Comparison of ENCODE assay signal across 8 cellular contexts in genomic region chr7:120951309-120951706, GRCh38. TPM values are rescaled to one million over a fixed set of nuclear protein-coding genes. Genes with fewer than 3 reads are reported as not detected.
DNase-seq lines count a peak whose midpoint lies in the region; ATAC-seq and TF ChIP-seq lines count a peak whose summit lies in the region.

No MANE protein-coding gene starts in this region.

- WGBS in prostate gland: 7% methylated on average over 8 of the region's 8 CpGs

- H3K79me2 ChIP-seq in fibroblast of lung (ENCODE audit: control insufficient read depth, insufficient read depth, low read length): peaks cover 11% of the 10 kb centered on the region

- H3K27me3 ChIP-seq in fibroblast of lung (ENCODE audit: control insufficient read depth, insufficient read depth, low read length) (no peaks in the 10 kb centered on the region), prostate gland (replicated peaks; ENCODE audit: insufficient read depth) (no peaks in the 10 kb centered on the region)

- no peaks in the 10 kb centered on the region for H4K20me1 ChIP-seq in fibroblast of lung (ENCODE audit: control insufficient read depth, extremely low read depth, insufficient read depth, low read length)

- H3K9me3 ChIP-seq in ES-I3 (ENCODE audit: control insufficient read depth, insufficient read depth, low read length): no peaks in the 10 kb centered on the region
- H3K9me3 ChIP-seq in SK-N-MC (ENCODE audit: low read depth, low read length): no peaks in the 10 kb centered on the region
- H3K9me3 ChIP-seq in fibroblast of lung (ENCODE audit: control insufficient read depth, insufficient read depth, low read depth, low read length): no peaks in the 10 kb centered on the region
- H3K9me3 ChIP-seq in prostate gland: no peaks in the 10 kb centered on the region

- no peaks in the 10 kb centered on the region for H3K36me3 ChIP-seq in ES-I3 (ENCODE audit: insufficient read depth, low read length)
- H3K36me3 ChIP-seq in SK-N-MC (ENCODE audit: insufficient read depth, low read length): peaks cover 40% of the 10 kb centered on the region
- peaks cover 3% of the 10 kb centered on the region for H3K36me3 ChIP-seq in fibroblast of lung (ENCODE audit: control insufficient read depth, insufficient read depth, low read length)
- H3K36me3 ChIP-seq in prostate gland: no peaks in the 10 kb centered on the region

- H3K4me3 ChIP-seq in SK-N-MC (peak overlapping the region; percentile 98), fibroblast of lung (replicated peaks in 1 of 4; ENCODE audit: control extremely low read depth in 1 of 4, insufficient read depth in 1 of 4, low read depth in 3 of 4, low read length in 4 of 4) (peak overlapping the region; percentile 76 to 92 (median 82)), prostate gland (peak overlapping the region; percentile 58 to 62)

- intact Hi-C loops in prostate gland (cut with DNase I): no loop called here

- ATAC-seq in HG03097 (IDR thresholded peaks at IDR 0.05; ENCODE audit: low FRiP score, unreplicated experiment): no peak
- no peak for ATAC-seq in HG02938 (IDR thresholded peaks at IDR 0.05; ENCODE audit: unreplicated experiment)

- H3K27ac ChIP-seq in SK-N-MC: no peak overlapping the region
- peak overlapping the region; percentile 99 for H3K27ac ChIP-seq in fibroblast of lung (ENCODE audit: insufficient read depth, low read length)
- peak overlapping the region; percentile 98 to 99 for H3K27ac ChIP-seq in prostate gland

- TF ChIP-seq POLR2A in prostate gland (IDR thresholded peaks at IDR 0.05): no peak

- H3K9ac ChIP-seq in ES-I3 (ENCODE audit: low read depth, low read length) (peak overlapping the region; percentile 82; the same call in 1 of the 2 replicates), SK-N-MC (ENCODE audit: insufficient read length) (peak overlapping the region; percentile 100), fibroblast of lung (ENCODE audit: insufficient read depth, low read length) (peak overlapping the region; percentile 100)

- TF ChIP-seq CTCF in fibroblast of lung (conservative IDR thresholded peaks at IDR 0.05 in 1 of 2, IDR thresholded peaks at IDR 0.05 in 1 of 2; ENCODE audit: low read depth in 1 of 2, low read length in 2 of 2) (no peak), prostate gland (IDR thresholded peaks at IDR 0.05) (no peak)

- H3K4me1 ChIP-seq in ES-I3 (ENCODE audit: insufficient read depth, low read length) (no peaks in the 10 kb centered on the region), fibroblast of lung (ENCODE audit: control insufficient read depth, extremely low read depth, insufficient read depth, low read length) (peaks cover 3% of the 10 kb centered on the region), prostate gland (replicated peaks) (no peaks in the 10 kb centered on the region)

- peak overlapping the region; percentile 89 for H3K4me2 ChIP-seq in fibroblast of lung (ENCODE audit: extremely low read depth, insufficient read depth, low read length)

- no peak for DNase-seq in SK-N-MC (ENCODE audit: low read depth, low spot score)
- DNase-seq in fibroblast of lung (ENCODE audit: low read depth in 2 of 2): no peak
- no peak for DNase-seq in prostate gland (ENCODE audit: low spot score)
- DNase-seq in Ammon's horn (ENCODE audit: low spot score): no peak
- no peak for DNase-seq in OCI-M2 (lab: John Stamatoyannopoulos, UW; ENCODE audit: unreplicated experiment)

- peak overlapping the region; percentile 67 for H2AFZ ChIP-seq in fibroblast of lung (ENCODE audit: low read length)

RNA-seq across cellular contexts. Expression of gene ING3, which starts 0.7 kb away (rescaled TPM):
- 13.1 and 17.5 TPM in 2 replicates for total RNA-seq in fibroblast of lung
- 14.5 and 16.6 TPM in 2 replicates for polyA plus RNA-seq in fibroblast of lung
- polyA plus RNA-seq in fibroblast of lung (2012): 9.7 TPM in 2 replicates
- polyA minus RNA-seq in fibroblast of lung (ENCODE audit: low replicate concordance): 0.63 and 0.86 TPM in 2 replicates
- 10 to 100 TPM; 12.4 to 20.8 TPM for total RNA-seq in prostate gland

RNA-seq across cellular contexts. Expression of gene CPED1, which starts 37.2 kb away (rescaled TPM):
- total RNA-seq in fibroblast of lung: 84.0 and 196 TPM in 2 replicates
- polyA plus RNA-seq in fibroblast of lung: 70.2 and 83.2 TPM in 2 replicates
- polyA plus RNA-seq in fibroblast of lung (2012): 46.2 and 59.8 TPM in 2 replicates
- 142 and 352 TPM in 2 replicates for polyA minus RNA-seq in fibroblast of lung (ENCODE audit: low replicate concordance)
- 10 to 100 TPM; 10.7 to 23.3 TPM for total RNA-seq in prostate gland
